Comparison of ENCODE assay signal across 21 cellular contexts in genomic region chr1:223245411-223245810, GRCh38.
DNase-seq lines count a peak whose midpoint lies in the region; ATAC-seq lines count a peak whose summit lies in the region.
"Had no signal": no experiment of that assay in that cellular context is flagged by ENCODE, and none has a peak within 500 bp of the region (broad histone marks: within the 10 kb centered on the region; RNA-seq: fewer than 3 reads in every experiment).

No MANE protein-coding gene starts in this region.

- H3K4me1 Mint-ChIP-seq in CD8-positive, alpha-beta memory T cell: peaks cover 12 to 50% (median 22%) of the 10 kb centered on the region in 3 donors
- peaks cover 33% of the 10 kb centered on the region for H3K4me1 Mint-ChIP-seq in activated T-helper 17 cell treated with anti-CD3 and anti-CD28 coated beads, Interleukin-2, amount 50 U/mL, for 72 hours

- peak overlapping the region in 5 of 8 donors; percentile 8 to 88 (median 44) for H3K27ac Mint-ChIP-seq in CD8-positive, alpha-beta memory T cell
- peak overlapping the region; percentile 68 for H3K27ac Mint-ChIP-seq in activated T-helper 17 cell treated with anti-CD3 and anti-CD28 coated beads, Interleukin-2, amount 50 U/mL, for 72 hours
- H3K27ac Mint-ChIP-seq: CD14-positive monocyte had no signal

- H3K27ac ChIP-seq in CD8-positive, alpha-beta memory T cell (ENCODE audit: low read depth, low read length): no peak overlapping the region
- H3K27ac ChIP-seq: 22Rv1, PC-9 had no signal

- H3K36me3 Mint-ChIP-seq in CD8-positive, alpha-beta memory T cell: peaks cover 0 to 3% (median 0%) of the 10 kb centered on the region in 3 donors
- H3K36me3 Mint-ChIP-seq in activated T-helper 17 cell treated with anti-CD3 and anti-CD28 coated beads, Interleukin-2, amount 50 U/mL, for 72 hours (ENCODE audit: low read depth): no peaks in the 10 kb centered on the region
- H3K36me3 Mint-ChIP-seq: CD14-positive monocyte had no signal

- DNase-seq in activated CD8-positive, alpha-beta memory T cell treated with anti-CD3 and anti-CD28 coated beads, Interleukin-2, amount 50 U/mL, for 48 hours: peak; percentile 40
- DNase-seq in activated CD8-positive, alpha-beta memory T cell treated with anti-CD3 and anti-CD28 coated beads for 24 hours: no peak
- DNase-seq in CD8-positive, alpha-beta memory T cell: no peak
- DNase-seq in ureter (ENCODE audit: low spot score) (peak; percentile 7), AG08396 (ENCODE audit: low spot score) (no peak), NCI-H2029 (lab: John Stamatoyannopoulos, UW) (no peak)
- DNase-seq: BE2C; GOT3; NCI-H1105; NCI-H146; NCI-H1930; NCI-H446 treated with DMSO at 0.1 percent for 48 hours; NCI-H526; NCI-H82; NK-92 treated with Interleukin-12 subunit alpha and Interleukin-12 subunit beta, amount 100 ng/mL, for 24 hours had no signal

- H3K9me3 ChIP-seq in CD8-positive, alpha-beta memory T cell (ENCODE audit: low read length): no peaks in the 10 kb centered on the region
- H3K9me3 ChIP-seq: BE2C had no signal

- no peak overlapping the region for H3K4me3 Mint-ChIP-seq in CD8-positive, alpha-beta memory T cell
- no peak overlapping the region for H3K4me3 Mint-ChIP-seq in activated T-helper 17 cell treated with anti-CD3 and anti-CD28 coated beads, Interleukin-2, amount 50 U/mL, for 72 hours
- H3K4me3 Mint-ChIP-seq: CD14-positive monocyte had no signal

- H3K36me3 ChIP-seq in CD8-positive, alpha-beta memory T cell (ENCODE audit: insufficient read depth, low read length): no peaks in the 10 kb centered on the region
- H3K36me3 ChIP-seq: BE2C had no signal

- peaks cover 4 to 27% of the 10 kb centered on the region in 2 donors for H3K27me3 Mint-ChIP-seq in CD8-positive, alpha-beta memory T cell
- H3K27me3 Mint-ChIP-seq in activated T-helper 17 cell treated with anti-CD3 and anti-CD28 coated beads, Interleukin-2, amount 50 U/mL, for 72 hours: no peaks in the 10 kb centered on the region

- H3K4me1 ChIP-seq in CD8-positive, alpha-beta memory T cell (ENCODE audit: insufficient read depth, low read length): peaks cover 37% of the 10 kb centered on the region
- H3K4me1 ChIP-seq: BE2C had no signal

- H3K4me3 ChIP-seq in CD8-positive, alpha-beta memory T cell (ENCODE audit: low read length): no peak overlapping the region
- H3K4me3 ChIP-seq: K562, PC-9 had no signal

- ATAC-seq in activated T-helper 17 cell treated with anti-CD3 and anti-CD28 coated beads, Interleukin-2, amount 50 U/mL, for 72 hours (replicated peaks): no peak
- ATAC-seq: Right ventricle myocardium inferior had no signal

- H3K27me3 ChIP-seq in CD8-positive, alpha-beta memory T cell (ENCODE audit: insufficient read depth, low read length, poor library complexity, severe bottlenecking): no peaks in the 10 kb centered on the region

- CTCF ChIA-PET in CD8-positive, alpha-beta memory T cell (lab: Charles Lee): interaction anchor here (1.2 kb wide), 1 partner anchor 112 kb away, joined by 4 read pairs; no protein-coding TSS in a partner anchor

- POLR2A ChIA-PET in CD8-positive, alpha-beta memory T cell (lab: Charles Lee): no interaction called here

- no peaks in the 10 kb centered on the region for H3K9me3 Mint-ChIP-seq in CD8-positive, alpha-beta memory T cell
- no peaks in the 10 kb centered on the region for H3K9me3 Mint-ChIP-seq in activated T-helper 17 cell treated with anti-CD3 and anti-CD28 coated beads, Interleukin-2, amount 50 U/mL, for 72 hours

Comparison
In these comparisons a context has a peak if more than half of its experiments do, and no peak if none do; other contexts are left out.
1. DNase-seq: peak in activated CD8-positive, alpha-beta memory T cell treated with anti-CD3 and anti-CD28 coated beads, Interleukin-2, amount 50 U/mL, for 48 hours (single experiment) and ureter (single experiment); none in activated CD8-positive, alpha-beta memory T cell treated with anti-CD3 and anti-CD28 coated beads for 24 hours (single experiment), CD8-positive, alpha-beta memory T cell (0 of 5), AG08396 (single experiment) and NCI-H2029 (single experiment).